In the genomic region with DNA sequence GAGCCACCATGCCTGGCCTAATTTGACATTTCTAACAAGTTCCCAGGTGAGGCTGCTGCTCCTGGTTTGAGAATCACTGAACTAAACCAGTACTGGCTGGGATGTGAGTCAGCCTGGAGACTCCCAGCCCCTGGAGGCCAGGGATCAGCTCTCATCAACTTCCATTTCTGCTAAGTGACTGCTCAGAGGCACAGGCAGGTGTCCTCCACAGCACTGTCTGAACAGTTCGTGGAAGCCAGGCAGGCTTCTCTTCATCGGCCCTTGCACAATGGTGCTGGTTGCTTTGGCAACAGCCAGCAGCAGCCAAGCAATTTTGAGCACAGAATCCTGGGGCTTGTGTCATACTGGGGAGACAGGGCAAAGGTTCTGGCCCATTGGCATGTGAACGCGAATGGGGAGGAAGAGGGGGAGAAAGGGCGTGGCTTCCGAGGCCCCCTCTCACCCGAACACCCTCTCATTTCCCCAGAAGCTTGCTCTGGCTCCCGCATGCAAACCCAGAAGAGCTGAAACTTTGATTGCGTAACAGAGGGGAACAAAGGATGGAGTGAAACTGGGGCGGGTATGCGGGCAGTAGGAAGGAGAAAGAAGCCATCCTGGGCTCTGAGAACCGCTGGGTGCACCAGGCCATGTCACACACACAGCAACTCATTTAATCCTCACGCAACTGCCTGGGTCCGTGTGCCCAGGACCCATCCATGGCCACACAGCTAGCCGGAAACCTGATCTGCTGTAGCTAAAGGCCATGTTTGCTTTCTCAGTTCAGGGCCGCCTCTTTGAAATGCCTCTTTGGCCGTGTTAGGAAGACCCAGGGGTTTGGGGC, we compare ENCODE assay signal across 1 cellular context.
TF ChIP-seq lines count a peak whose summit lies in the region.

No MANE protein-coding gene starts in this region.

TF ChIP-seq in HepG2, 621 proteins besides CTCF, POLR2A, EP300 and RAD21 (continued from another document and continues in another):
- TF ChIP-seq, protein P1, sequence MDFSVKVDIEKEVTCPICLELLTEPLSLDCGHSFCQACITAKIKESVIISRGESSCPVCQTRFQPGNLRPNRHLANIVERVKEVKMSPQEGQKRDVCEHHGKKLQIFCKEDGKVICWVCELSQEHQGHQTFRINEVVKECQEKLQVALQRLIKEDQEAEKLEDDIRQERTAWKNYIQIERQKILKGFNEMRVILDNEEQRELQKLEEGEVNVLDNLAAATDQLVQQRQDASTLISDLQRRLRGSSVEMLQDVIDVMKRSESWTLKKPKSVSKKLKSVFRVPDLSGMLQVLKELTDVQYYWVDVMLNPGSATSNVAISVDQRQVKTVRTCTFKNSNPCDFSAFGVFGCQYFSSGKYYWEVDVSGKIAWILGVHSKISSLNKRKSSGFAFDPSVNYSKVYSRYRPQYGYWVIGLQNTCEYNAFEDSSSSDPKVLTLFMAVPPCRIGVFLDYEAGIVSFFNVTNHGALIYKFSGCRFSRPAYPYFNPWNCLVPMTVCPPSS (IDR thresholded peaks at IDR 0.05) = no peak
- TF ChIP-seq GABPA (IDR thresholded peaks at IDR 0.05; ENCODE audit: low read depth, low read length) = no peak
- TF ChIP-seq GABPA (CRISPR knock-in tag; IDR thresholded peaks at IDR 0.05; ENCODE audit: low read depth) = peak; percentile 68
- TF ChIP-seq SIN3A (IDR thresholded peaks at IDR 0.05; ENCODE audit: borderline replicate concordance, low read depth, low read length) = peak; percentile 17; the same call in 1 of the 2 replicates
- peak; percentile 75 for TF ChIP-seq ZNF264 (CRISPR knock-in tag; IDR thresholded peaks at IDR 0.05)
- TF ChIP-seq, protein P2, sequence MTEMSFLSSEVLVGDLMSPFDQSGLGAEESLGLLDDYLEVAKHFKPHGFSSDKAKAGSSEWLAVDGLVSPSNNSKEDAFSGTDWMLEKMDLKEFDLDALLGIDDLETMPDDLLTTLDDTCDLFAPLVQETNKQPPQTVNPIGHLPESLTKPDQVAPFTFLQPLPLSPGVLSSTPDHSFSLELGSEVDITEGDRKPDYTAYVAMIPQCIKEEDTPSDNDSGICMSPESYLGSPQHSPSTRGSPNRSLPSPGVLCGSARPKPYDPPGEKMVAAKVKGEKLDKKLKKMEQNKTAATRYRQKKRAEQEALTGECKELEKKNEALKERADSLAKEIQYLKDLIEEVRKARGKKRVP (CRISPR knock-in tag; IDR thresholded peaks at IDR 0.05) = peak in 1 of 2 experiments; percentile 61; a peak in 2 of 4 replicates
- TF ChIP-seq, protein P3, sequence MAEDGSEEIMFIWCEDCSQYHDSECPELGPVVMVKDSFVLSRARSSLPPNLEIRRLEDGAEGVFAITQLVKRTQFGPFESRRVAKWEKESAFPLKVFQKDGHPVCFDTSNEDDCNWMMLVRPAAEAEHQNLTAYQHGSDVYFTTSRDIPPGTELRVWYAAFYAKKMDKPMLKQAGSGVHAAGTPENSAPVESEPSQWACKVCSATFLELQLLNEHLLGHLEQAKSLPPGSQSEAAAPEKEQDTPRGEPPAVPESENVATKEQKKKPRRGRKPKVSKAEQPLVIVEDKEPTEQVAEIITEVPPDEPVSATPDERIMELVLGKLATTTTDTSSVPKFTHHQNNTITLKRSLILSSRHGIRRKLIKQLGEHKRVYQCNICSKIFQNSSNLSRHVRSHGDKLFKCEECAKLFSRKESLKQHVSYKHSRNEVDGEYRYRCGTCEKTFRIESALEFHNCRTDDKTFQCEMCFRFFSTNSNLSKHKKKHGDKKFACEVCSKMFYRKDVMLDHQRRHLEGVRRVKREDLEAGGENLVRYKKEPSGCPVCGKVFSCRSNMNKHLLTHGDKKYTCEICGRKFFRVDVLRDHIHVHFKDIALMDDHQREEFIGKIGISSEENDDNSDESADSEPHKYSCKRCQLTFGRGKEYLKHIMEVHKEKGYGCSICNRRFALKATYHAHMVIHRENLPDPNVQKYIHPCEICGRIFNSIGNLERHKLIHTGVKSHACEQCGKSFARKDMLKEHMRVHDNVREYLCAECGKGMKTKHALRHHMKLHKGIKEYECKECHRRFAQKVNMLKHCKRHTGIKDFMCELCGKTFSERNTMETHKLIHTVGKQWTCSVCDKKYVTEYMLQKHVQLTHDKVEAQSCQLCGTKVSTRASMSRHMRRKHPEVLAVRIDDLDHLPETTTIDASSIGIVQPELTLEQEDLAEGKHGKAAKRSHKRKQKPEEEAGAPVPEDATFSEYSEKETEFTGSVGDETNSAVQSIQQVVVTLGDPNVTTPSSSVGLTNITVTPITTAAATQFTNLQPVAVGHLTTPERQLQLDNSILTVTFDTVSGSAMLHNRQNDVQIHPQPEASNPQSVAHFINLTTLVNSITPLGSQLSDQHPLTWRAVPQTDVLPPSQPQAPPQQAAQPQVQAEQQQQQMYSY (CRISPR knock-in tag; IDR thresholded peaks at IDR 0.05) = peak; percentile 78
- peak; percentile 35; the same call in 1 of the 2 replicates for TF ChIP-seq ZNF792 (CRISPR knock-in tag; IDR thresholded peaks at IDR 0.05)
- peak; percentile 39 for TF ChIP-seq JARID2 (CRISPR knock-in tag; IDR thresholded peaks at IDR 0.05; ENCODE audit: insufficient replicate concordance)
- no peak for TF ChIP-seq MAFF (IDR thresholded peaks at IDR 0.05; ENCODE audit: low read depth, low read length)
- no peak for TF ChIP-seq ZNF589 (CRISPR knock-in tag; conservative IDR thresholded peaks at IDR 0.05)
- TF ChIP-seq CBX5 (CRISPR knock-in tag; IDR thresholded peaks at IDR 0.05; ENCODE audit: borderline replicate concordance) = peak; percentile 81; the same call in 1 of the 2 replicates
- TF ChIP-seq, protein P4, sequence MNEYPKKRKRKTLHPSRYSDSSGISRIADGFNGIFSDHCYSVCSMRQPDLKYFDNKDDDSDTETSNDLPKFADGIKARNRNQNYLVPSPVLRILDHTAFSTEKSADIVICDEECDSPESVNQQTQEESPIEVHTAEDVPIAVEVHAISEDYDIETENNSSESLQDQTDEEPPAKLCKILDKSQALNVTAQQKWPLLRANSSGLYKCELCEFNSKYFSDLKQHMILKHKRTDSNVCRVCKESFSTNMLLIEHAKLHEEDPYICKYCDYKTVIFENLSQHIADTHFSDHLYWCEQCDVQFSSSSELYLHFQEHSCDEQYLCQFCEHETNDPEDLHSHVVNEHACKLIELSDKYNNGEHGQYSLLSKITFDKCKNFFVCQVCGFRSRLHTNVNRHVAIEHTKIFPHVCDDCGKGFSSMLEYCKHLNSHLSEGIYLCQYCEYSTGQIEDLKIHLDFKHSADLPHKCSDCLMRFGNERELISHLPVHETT (CRISPR knock-in tag; conservative IDR thresholded peaks at IDR 0.05) = peak; percentile 64; the same call in 1 of the 2 replicates
- peak; percentile 79; the same call in 1 of the 2 replicates for TF ChIP-seq SOX5 (CRISPR knock-in tag; IDR thresholded peaks at IDR 0.05; ENCODE audit: borderline replicate concordance)
- TF ChIP-seq, protein P5, sequence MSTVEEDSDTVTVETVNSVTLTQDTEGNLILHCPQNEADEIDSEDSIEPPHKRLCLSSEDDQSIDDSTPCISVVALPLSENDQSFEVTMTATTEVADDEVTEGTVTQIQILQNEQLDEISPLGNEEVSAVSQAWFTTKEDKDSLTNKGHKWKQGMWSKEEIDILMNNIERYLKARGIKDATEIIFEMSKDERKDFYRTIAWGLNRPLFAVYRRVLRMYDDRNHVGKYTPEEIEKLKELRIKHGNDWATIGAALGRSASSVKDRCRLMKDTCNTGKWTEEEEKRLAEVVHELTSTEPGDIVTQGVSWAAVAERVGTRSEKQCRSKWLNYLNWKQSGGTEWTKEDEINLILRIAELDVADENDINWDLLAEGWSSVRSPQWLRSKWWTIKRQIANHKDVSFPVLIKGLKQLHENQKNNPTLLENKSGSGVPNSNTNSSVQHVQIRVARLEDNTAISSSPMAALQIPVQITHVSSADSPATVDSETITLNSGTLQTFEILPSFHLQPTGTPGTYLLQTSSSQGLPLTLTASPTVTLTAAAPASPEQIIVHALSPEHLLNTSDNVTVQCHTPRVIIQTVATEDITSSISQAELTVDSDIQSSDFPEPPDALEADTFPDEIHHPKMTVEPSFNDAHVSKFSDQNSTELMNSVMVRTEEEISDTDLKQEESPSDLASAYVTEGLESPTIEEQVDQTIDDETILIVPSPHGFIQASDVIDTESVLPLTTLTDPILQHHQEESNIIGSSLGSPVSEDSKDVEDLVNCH (CRISPR knock-in tag; IDR thresholded peaks at IDR 0.05) = no peak
- TF ChIP-seq ZNF225 (CRISPR knock-in tag; IDR thresholded peaks at IDR 0.05) = no peak; the same call in none of the 2 replicates
- TF ChIP-seq THAP11 (CRISPR knock-in tag; IDR thresholded peaks at IDR 0.05) = peak; percentile 60; the same call in 1 of the 2 replicates
- no peak for TF ChIP-seq DNMT1 (CRISPR knock-in tag; IDR thresholded peaks at IDR 0.05)
- TF ChIP-seq, protein P6, sequence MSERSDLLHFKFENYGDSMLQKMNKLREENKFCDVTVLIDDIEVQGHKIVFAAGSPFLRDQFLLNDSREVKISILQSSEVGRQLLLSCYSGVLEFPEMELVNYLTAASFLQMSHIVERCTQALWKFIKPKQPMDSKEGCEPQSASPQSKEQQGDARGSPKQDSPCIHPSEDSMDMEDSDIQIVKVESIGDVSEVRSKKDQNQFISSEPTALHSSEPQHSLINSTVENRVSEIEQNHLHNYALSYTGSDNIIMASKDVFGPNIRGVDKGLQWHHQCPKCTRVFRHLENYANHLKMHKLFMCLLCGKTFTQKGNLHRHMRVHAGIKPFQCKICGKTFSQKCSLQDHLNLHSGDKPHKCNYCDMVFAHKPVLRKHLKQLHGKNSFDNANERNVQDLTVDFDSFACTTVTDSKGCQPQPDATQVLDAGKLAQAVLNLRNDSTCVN (CRISPR knock-in tag; IDR thresholded peaks at IDR 0.05; ENCODE audit: borderline replicate concordance) = peak; percentile 19; the same call in 1 of the 2 replicates
- TF ChIP-seq ZNF616 (CRISPR knock-in tag; IDR thresholded peaks at IDR 0.05; ENCODE audit: low read depth) = no peak
- TF ChIP-seq MEF2D (CRISPR knock-in tag; IDR thresholded peaks at IDR 0.05) = 0 out of 2 replicates have a peak, but pooled peaks have one; percentile 5
- TF ChIP-seq TP53 (CRISPR knock-in tag; conservative IDR thresholded peaks at IDR 0.05) = no peak
- peak; percentile 91 for TF ChIP-seq SALL1 (CRISPR knock-in tag; IDR thresholded peaks at IDR 0.05)
- TF ChIP-seq ZNF563 (CRISPR knock-in tag; IDR thresholded peaks at IDR 0.05) = peak; percentile 99
- TF ChIP-seq TRIM24 (CRISPR knock-in tag; IDR thresholded peaks at IDR 0.05) = no peak
- TF ChIP-seq SRSF1 (optimal IDR thresholded peaks at IDR 0.05; ENCODE audit: low read depth, low read length) = peak; percentile 47
- TF ChIP-seq SPEN (CRISPR knock-in tag; IDR thresholded peaks at IDR 0.05; ENCODE audit: low read depth) = peak; percentile 26; the same call in 1 of the 2 replicates
- peak; percentile 49; the same call in 1 of the 2 replicates for TF ChIP-seq ZNF766 (CRISPR knock-in tag; IDR thresholded peaks at IDR 0.05; ENCODE audit: borderline replicate concordance)
- TF ChIP-seq, protein P7, sequence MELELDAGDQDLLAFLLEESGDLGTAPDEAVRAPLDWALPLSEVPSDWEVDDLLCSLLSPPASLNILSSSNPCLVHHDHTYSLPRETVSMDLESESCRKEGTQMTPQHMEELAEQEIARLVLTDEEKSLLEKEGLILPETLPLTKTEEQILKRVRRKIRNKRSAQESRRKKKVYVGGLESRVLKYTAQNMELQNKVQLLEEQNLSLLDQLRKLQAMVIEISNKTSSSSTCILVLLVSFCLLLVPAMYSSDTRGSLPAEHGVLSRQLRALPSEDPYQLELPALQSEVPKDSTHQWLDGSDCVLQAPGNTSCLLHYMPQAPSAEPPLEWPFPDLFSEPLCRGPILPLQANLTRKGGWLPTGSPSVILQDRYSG (CRISPR knock-in tag; IDR thresholded peaks at IDR 0.05) = no peak
- TF ChIP-seq, protein P8, sequence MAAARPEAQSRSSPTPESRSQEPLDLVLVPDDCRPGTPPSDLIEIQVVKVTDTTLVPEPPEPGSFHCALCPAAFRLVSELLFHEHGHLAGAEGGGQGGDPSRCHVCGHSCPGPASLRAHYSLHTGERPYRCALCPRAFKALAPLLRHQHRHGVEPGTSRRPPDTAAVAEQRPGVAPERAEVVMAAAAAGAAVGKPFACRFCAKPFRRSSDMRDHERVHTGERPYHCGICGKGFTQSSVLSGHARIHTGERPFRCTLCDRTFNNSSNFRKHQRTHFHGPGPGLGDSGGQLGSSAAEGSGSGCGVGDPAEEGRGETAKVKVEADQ (CRISPR knock-in tag; IDR thresholded peaks at IDR 0.05; ENCODE audit: borderline replicate concordance) = peak; percentile 64; the same call in 1 of the 2 replicates
- TF ChIP-seq RFX5 (IDR thresholded peaks at IDR 0.05; ENCODE audit: low read depth, low read length) = peak; percentile 28; the same call in 1 of the 2 replicates
- peak; percentile 91 for TF ChIP-seq ERF (CRISPR knock-in tag; IDR thresholded peaks at IDR 0.05)
- peak; percentile 27; the same call in 1 of the 2 replicates for TF ChIP-seq ZNF33B (CRISPR knock-in tag; IDR thresholded peaks at IDR 0.05)
- TF ChIP-seq, protein P9, sequence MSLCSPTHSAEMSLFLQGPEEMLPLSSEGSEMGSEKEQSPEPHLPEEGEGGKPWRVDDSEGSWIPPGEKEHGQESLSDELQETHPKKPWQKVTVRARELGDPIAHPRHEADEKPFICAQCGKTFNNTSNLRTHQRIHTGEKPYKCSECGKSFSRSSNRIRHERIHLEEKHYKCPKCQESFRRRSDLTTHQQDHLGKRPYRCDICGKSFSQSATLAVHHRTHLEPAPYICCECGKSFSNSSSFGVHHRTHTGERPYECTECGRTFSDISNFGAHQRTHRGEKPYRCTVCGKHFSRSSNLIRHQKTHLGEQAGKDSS (CRISPR knock-in tag; IDR thresholded peaks at IDR 0.05; ENCODE audit: borderline replicate concordance, low read depth) = no peak; the same call in 1 of the 2 replicates
- no peak for TF ChIP-seq PAWR (CRISPR knock-in tag; IDR thresholded peaks at IDR 0.05; ENCODE audit: borderline replicate concordance)
- TF ChIP-seq, protein P10, sequence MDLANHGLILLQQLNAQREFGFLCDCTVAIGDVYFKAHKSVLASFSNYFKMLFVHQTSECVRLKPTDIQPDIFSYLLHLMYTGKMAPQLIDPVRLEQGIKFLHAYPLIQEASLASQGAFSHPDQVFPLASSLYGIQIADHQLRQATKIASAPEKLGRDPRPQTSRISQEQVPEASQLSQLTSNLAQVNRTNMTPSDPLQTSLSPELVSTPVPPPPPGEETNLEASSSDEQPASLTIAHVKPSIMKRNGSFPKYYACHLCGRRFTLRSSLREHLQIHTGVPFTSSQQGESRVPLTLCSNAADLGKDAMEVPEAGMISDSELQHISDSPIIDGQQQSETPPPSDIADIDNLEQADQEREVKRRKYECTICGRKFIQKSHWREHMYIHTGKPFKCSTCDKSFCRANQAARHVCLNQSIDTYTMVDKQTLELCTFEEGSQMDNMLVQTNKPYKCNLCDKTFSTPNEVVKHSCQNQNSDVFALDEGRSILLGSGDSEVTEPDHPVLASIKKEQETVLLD (CRISPR knock-in tag; IDR thresholded peaks at IDR 0.05; ENCODE audit: low read depth) = no peak
- TF ChIP-seq ZNF709 (CRISPR knock-in tag; IDR thresholded peaks at IDR 0.05) = peak; percentile 56; the same call in 1 of the 2 replicates
- TF ChIP-seq, protein P11, sequence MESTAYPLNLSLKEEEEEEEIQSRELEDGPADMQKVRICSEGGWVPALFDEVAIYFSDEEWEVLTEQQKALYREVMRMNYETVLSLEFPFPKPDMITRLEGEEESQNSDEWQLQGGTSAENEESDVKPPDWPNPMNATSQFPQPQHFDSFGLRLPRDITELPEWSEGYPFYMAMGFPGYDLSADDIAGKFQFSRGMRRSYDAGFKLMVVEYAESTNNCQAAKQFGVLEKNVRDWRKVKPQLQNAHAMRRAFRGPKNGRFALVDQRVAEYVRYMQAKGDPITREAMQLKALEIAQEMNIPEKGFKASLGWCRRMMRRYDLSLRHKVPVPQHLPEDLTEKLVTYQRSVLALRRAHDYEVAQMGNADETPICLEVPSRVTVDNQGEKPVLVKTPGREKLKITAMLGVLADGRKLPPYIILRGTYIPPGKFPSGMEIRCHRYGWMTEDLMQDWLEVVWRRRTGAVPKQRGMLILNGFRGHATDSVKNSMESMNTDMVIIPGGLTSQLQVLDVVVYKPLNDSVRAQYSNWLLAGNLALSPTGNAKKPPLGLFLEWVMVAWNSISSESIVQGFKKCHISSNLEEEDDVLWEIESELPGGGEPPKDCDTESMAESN (CRISPR knock-in tag; conservative IDR thresholded peaks at IDR 0.05) = peak; percentile 74
